Comparison of ENCODE assay signal across 8 cellular contexts in genomic region chr20:5078399-5078958, GRCh38. TPM values are rescaled to one million over a fixed set of nuclear protein-coding genes. Genes with fewer than 3 reads are reported as not detected.
DNase-seq lines count a peak whose midpoint lies in the region; ATAC-seq and TF ChIP-seq lines count a peak whose summit lies in the region.

No MANE protein-coding gene starts in this region.

- ATAC-seq in GM19023 (IDR thresholded peaks at IDR 0.05; ENCODE audit: unreplicated experiment) (peak; percentile 98), HG03066 (IDR thresholded peaks at IDR 0.05; ENCODE audit: low read depth, unreplicated experiment) (peak; percentile 97), RWPE2 (ENCODE audit: low read depth) (peak; percentile 82)

- no peaks in the 10 kb centered on the region for H3K27me3 ChIP-seq in RWPE2 (ENCODE audit: insufficient read depth, poor library complexity, severe bottlenecking)

- no peak overlapping the region for H3K27ac Mint-ChIP-seq in HFFc6

- H3K4me1 ChIP-seq in RWPE2 (ENCODE audit: insufficient read depth, poor library complexity, severe bottlenecking): peaks cover 8% of the 10 kb centered on the region

- no peaks in the 10 kb centered on the region for H3K36me3 ChIP-seq in RWPE2 (ENCODE audit: low read depth)

- no peak for TF ChIP-seq CTCF in RWPE2 (IDR thresholded peaks at IDR 0.05; ENCODE audit: poor library complexity, severe bottlenecking)
- no peak for TF ChIP-seq CTCF in HFFc6 (IDR thresholded peaks at IDR 0.05)

- H3K27me3 Mint-ChIP-seq in HFFc6 (ENCODE audit: insufficient read depth): peaks cover 5% of the 10 kb centered on the region

- peak overlapping the region; percentile 11 for H3K4me3 ChIP-seq in RWPE2 (ENCODE audit: severe bottlenecking)

- no peak overlapping the region for H3K4me3 Mint-ChIP-seq in HFFc6

- no peaks in the 10 kb centered on the region for H3K9me3 Mint-ChIP-seq in HFFc6

- no peak overlapping the region for H3K27ac ChIP-seq in RWPE2 (ENCODE audit: poor library complexity, severe bottlenecking)

- DNase-seq in RWPE2 (ENCODE audit: low spot score): no peak
- peak; percentile 59 for DNase-seq in activated gamma-delta T cell treated with anti-CD3 and anti-CD28 coated beads, Interleukin-2, amount 50 U/mL, for 16 hours (ENCODE audit: low read depth)
- peak; percentile 84 for DNase-seq in hepatic stellate cell (ENCODE audit: low spot score)
- peak; percentile 32 to 41 (median 38) for DNase-seq in stimulated activated CD4-positive, alpha-beta T cell treated with anti-CD3 and anti-CD28 coated beads, TNF-alpha, amount 100 ng/mL, for 1 hour (ENCODE audit: low read depth in 3 of 3, low spot score in 1 of 3)
- DNase-seq in HFFc6: no peak
- DNase-seq in NCI-H446 (lab: John Stamatoyannopoulos, UW): no peak

- H3K36me3 Mint-ChIP-seq in HFFc6 (ENCODE audit: low read depth): no peaks in the 10 kb centered on the region

- peaks cover 12% of the 10 kb centered on the region for H3K4me1 Mint-ChIP-seq in HFFc6 (ENCODE audit: low read depth)

- H3K9me3 ChIP-seq in RWPE2 (ENCODE audit: severe bottlenecking): no peaks in the 10 kb centered on the region

RNA-seq across cellular contexts. Expression of gene TMEM230, which starts 34.4 kb away (rescaled TPM):
- 100 to 1,000 TPM; 129 to 151 (median 144) TPM for total RNA-seq in HFFc6 (2021; fragmentation: NEBNext Ultra II Directional; extraction: Animal tissue kit (Norgen Biotek cat#: 25700))

RNA-seq across cellular contexts. Expression of gene PCNA, which starts 41.3 kb away (rescaled TPM):
- total RNA-seq in HFFc6 (2021; fragmentation: NEBNext Ultra II Directional; extraction: Animal tissue kit (Norgen Biotek cat#: 25700)): 100 to 1,000 TPM; 104 to 172 (median 152) TPM

RNA-seq across cellular contexts. Expression of gene CDS2, which starts 48.3 kb away (rescaled TPM):
- 10 to 100 TPM; 36.6 to 42.5 (median 39.2) TPM for total RNA-seq in HFFc6 (2021; fragmentation: NEBNext Ultra II Directional; extraction: Animal tissue kit (Norgen Biotek cat#: 25700))

Comparison
In these comparisons a context has a peak if more than half of its experiments do, and no peak if none do; other contexts are left out.
1. DNase-seq: peak in activated gamma-delta T cell treated with anti-CD3 and anti-CD28 coated beads, Interleukin-2, amount 50 U/mL, for 16 hours (single experiment), hepatic stellate cell (single experiment) and stimulated activated CD4-positive, alpha-beta T cell treated with anti-CD3 and anti-CD28 coated beads, TNF-alpha, amount 100 ng/mL, for 1 hour (3 of 3); none in RWPE2 (single experiment), HFFc6 (single experiment) and NCI-H446 (0 of 2).
2. Peak in every context shown above with its lines, with median percentiles within 50 percentile points of each other: ATAC-seq.